ENCODE assay signal across 1 cellular context in the genomic region with DNA sequence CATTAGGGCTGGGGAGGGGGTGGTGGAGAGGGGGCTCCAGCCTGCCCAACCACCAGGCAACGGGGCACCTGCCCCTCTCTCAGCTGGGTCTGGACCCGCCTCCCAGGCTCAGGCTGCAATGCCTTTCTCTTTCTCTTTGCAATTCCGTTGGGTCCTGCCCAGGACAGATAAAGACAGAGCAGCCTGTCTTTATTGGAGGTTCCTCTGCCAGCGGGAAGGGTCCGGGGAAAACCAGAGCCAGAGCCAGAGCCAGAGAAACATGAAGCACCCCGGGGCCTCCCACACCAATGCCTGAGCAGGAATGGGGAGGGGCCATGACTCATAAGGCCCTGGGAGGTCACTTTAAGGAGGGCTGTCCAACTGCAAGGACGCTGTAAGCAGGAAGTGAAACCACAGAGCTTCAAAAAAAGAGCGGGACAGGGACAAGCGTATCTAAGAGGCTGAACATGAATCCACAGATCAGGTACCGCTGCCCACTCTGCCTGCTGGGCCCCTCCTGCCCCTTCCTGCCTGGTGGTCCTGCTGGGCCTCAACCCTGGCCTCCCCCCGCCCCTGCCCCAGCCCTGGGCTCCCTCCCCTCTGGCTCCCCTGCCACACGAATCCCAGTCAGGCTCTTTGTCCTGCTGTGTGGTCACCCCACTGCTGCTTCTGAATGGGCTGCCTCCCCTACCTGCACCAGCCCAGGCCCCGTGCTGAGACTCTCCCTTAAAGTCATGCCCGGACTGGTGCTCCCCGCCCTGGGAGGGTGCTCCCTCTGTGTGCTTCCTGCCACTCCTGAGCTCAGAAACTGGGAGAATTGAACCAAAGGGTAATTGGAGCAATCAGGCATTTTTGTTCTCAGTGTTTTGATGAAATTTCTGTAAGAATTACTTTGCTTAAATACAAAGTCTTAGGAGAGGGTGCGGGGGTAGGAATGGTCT.
A peak's percentile ranks its signal among the peaks of the same experiment; 100 is the strongest.
TF ChIP-seq lines count a peak whose summit lies in the region.

A gene (plus strand): TSS at position 340 of the 920 bp plus-strand sequence. CDS start 107 bp downstream, at position 447.

TF ChIP-seq in HEK293, 187 proteins besides CTCF, POLR2A, EP300 and RAD21 (continued from another document and continues in another):
- TF ChIP-seq, protein P1, sequence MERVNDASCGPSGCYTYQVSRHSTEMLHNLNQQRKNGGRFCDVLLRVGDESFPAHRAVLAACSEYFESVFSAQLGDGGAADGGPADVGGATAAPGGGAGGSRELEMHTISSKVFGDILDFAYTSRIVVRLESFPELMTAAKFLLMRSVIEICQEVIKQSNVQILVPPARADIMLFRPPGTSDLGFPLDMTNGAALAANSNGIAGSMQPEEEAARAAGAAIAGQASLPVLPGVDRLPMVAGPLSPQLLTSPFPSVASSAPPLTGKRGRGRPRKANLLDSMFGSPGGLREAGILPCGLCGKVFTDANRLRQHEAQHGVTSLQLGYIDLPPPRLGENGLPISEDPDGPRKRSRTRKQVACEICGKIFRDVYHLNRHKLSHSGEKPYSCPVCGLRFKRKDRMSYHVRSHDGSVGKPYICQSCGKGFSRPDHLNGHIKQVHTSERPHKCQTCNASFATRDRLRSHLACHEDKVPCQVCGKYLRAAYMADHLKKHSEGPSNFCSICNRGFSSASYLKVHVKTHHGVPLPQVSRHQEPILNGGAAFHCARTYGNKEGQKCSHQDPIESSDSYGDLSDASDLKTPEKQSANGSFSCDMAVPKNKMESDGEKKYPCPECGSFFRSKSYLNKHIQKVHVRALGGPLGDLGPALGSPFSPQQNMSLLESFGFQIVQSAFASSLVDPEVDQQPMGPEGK (tag by site-specific recombination; IDR thresholded peaks at IDR 0.05): peak; percentile 69; the same call in 1 of the 2 replicates
- no peak for TF ChIP-seq ZNF843 (tag by site-specific recombination; IDR thresholded peaks at IDR 0.05)
- no peak for TF ChIP-seq ZNF37A (tag by site-specific recombination; IDR thresholded peaks at IDR 0.05)
- TF ChIP-seq KLF8 (tag by site-specific recombination; IDR thresholded peaks at IDR 0.05): peak; percentile 61; the same call in 1 of the 2 replicates
- TF ChIP-seq ZNF837 (tag by site-specific recombination; IDR thresholded peaks at IDR 0.05): no peak
- TF ChIP-seq ZNF184 (tag by site-specific recombination; IDR thresholded peaks at IDR 0.05): no peak
- no peak for TF ChIP-seq OSR2 (tag by site-specific recombination; IDR thresholded peaks at IDR 0.05)
- TF ChIP-seq, protein P2, sequence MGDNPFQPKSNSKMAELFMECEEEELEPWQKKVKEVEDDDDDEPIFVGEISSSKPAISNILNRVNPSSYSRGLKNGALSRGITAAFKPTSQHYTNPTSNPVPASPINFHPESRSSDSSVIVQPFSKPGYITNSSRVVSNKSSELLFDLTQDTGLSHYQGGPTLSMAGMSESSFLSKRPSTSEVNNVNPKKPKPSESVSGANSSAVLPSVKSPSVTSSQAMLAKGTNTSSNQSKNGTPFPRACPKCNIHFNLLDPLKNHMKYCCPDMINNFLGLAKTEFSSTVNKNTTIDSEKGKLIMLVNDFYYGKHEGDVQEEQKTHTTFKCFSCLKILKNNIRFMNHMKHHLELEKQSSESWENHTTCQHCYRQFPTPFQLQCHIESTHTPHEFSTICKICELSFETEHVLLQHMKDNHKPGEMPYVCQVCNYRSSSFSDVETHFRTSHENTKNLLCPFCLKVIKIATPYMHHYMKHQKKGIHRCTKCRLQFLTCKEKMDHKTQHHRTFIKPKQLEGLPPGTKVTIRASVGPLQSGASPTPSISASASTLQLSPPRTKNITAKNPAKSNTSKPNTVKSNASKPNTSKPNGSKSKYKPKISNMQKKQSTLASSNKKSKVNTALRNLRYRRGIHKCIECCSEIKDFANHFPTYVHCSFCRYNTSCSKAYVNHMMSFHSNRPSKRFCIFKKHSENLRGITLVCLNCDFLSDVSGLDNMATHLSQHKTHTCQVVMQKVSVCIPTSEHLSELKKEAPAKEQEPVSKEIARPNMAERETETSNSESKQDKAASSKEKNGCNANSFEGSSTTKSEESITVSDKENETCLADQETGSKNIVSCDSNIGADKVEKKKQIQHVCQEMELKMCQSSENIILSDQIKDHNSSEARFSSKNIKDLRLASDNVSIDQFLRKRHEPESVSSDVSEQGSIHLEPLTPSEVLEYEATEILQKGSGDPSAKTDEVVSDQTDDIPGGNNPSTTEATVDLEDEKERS (tag by site-specific recombination; IDR thresholded peaks at IDR 0.05): no peak
- TF ChIP-seq, protein P3, sequence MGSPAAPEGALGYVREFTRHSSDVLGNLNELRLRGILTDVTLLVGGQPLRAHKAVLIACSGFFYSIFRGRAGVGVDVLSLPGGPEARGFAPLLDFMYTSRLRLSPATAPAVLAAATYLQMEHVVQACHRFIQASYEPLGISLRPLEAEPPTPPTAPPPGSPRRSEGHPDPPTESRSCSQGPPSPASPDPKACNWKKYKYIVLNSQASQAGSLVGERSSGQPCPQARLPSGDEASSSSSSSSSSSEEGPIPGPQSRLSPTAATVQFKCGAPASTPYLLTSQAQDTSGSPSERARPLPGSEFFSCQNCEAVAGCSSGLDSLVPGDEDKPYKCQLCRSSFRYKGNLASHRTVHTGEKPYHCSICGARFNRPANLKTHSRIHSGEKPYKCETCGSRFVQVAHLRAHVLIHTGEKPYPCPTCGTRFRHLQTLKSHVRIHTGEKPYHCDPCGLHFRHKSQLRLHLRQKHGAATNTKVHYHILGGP (tag by site-specific recombination; IDR thresholded peaks at IDR 0.05): no peak
- peak; percentile 24; the same call in 1 of the 2 replicates for TF ChIP-seq SP3 (tag by site-specific recombination; IDR thresholded peaks at IDR 0.05)
- no peak for TF ChIP-seq ZNF664 (tag by site-specific recombination; IDR thresholded peaks at IDR 0.05)
- TF ChIP-seq SP7 (tag by site-specific recombination; IDR thresholded peaks at IDR 0.05): peak; percentile 54; the same call in 1 of the 2 replicates
- TF ChIP-seq ZNF596 (tag by site-specific recombination; IDR thresholded peaks at IDR 0.05): no peak
- TF ChIP-seq ZNF211 (tag by site-specific recombination; IDR thresholded peaks at IDR 0.05; ENCODE audit: low read depth): no peak
- TF ChIP-seq, protein P4, sequence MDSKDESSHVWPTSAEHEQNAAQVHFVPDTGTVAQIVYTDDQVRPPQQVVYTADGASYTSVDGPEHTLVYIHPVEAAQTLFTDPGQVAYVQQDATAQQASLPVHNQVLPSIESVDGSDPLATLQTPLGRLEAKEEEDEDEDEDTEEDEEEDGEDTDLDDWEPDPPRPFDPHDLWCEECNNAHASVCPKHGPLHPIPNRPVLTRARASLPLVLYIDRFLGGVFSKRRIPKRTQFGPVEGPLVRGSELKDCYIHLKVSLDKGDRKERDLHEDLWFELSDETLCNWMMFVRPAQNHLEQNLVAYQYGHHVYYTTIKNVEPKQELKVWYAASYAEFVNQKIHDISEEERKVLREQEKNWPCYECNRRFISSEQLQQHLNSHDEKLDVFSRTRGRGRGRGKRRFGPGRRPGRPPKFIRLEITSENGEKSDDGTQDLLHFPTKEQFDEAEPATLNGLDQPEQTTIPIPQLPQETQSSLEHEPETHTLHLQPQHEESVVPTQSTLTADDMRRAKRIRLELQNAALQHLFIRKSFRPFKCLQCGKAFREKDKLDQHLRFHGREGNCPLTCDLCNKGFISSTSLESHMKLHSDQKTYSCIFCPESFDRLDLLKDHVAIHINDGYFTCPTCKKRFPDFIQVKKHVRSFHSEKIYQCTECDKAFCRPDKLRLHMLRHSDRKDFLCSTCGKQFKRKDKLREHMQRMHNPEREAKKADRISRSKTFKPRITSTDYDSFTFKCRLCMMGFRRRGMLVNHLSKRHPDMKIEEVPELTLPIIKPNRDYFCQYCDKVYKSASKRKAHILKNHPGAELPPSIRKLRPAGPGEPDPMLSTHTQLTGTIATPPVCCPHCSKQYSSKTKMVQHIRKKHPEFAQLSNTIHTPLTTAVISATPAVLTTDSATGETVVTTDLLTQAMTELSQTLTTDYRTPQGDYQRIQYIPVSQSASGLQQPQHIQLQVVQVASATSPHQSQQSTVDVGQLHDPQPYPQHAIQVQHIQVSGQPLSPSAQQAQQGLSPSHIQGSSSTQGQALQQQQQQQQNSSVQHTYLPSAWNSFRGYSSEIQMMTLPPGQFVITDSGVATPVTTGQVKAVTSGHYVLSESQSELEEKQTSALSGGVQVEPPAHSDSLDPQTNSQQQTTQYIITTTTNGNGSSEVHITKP (tag by site-specific recombination; IDR thresholded peaks at IDR 0.05): peak; percentile 50; the same call in 1 of the 2 replicates
- TF ChIP-seq, protein P5, sequence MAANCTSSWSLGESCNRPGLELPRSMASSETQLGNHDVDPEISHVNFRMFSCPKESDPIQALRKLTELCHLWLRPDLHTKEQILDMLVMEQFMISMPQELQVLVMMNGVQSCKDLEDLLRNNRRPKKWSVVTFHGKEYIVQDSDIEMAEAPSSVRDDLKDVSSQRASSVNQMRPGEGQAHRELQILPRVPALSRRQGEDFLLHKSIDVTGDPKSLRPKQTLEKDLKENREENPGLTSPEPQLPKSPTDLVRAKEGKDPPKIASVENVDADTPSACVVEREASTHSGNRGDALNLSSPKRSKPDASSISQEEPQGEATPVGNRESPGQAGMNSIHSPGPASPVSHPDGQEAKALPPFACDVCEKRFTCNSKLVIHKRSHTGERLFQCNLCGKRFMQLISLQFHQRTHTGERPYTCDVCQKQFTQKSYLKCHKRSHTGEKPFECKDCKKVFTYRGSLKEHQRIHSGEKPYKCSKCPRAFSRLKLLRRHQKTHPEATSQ (tag by site-specific recombination; IDR thresholded peaks at IDR 0.05): no peak
- TF ChIP-seq ZNF202 (tag by site-specific recombination; IDR thresholded peaks at IDR 0.05; ENCODE audit: borderline replicate concordance): no peak
- peak; percentile 97 for TF ChIP-seq GLIS1 (tag by site-specific recombination; IDR thresholded peaks at IDR 0.05)
- TF ChIP-seq ZNF629 (tag by site-specific recombination; IDR thresholded peaks at IDR 0.05): 0 out of 2 replicates have a peak, but pooled peaks have one; percentile 15
- TF ChIP-seq TRIM28 (IDR thresholded peaks at IDR 0.05; ENCODE audit: borderline replicate concordance, low read length): peak; percentile 63; the same call in 1 of the 2 replicates
- TF ChIP-seq, protein P6, sequence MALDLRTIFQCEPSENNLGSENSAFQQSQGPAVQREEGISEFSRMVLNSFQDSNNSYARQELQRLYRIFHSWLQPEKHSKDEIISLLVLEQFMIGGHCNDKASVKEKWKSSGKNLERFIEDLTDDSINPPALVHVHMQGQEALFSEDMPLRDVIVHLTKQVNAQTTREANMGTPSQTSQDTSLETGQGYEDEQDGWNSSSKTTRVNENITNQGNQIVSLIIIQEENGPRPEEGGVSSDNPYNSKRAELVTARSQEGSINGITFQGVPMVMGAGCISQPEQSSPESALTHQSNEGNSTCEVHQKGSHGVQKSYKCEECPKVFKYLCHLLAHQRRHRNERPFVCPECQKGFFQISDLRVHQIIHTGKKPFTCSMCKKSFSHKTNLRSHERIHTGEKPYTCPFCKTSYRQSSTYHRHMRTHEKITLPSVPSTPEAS (tag by site-specific recombination; IDR thresholded peaks at IDR 0.05): no peak
- 0 out of 2 replicates have a peak, but pooled peaks have one; percentile 47 for TF ChIP-seq WT1 (tag by site-specific recombination; IDR thresholded peaks at IDR 0.05)
- no peak for TF ChIP-seq ZBTB20 (tag by site-specific recombination; IDR thresholded peaks at IDR 0.05)
- peak; percentile 88 for TF ChIP-seq ZIC2 (tag by site-specific recombination; IDR thresholded peaks at IDR 0.05)
- 0 out of 2 replicates have a peak, but pooled peaks have one; percentile 38 for TF ChIP-seq BCL11A (tag by site-specific recombination; IDR thresholded peaks at IDR 0.05; ENCODE audit: low read depth)
- TF ChIP-seq ZFP41 (tag by site-specific recombination; IDR thresholded peaks at IDR 0.05; ENCODE audit: borderline replicate concordance): no peak
- peak; percentile 83; the same call in 1 of the 2 replicates for TF ChIP-seq GLIS2 (tag by site-specific recombination; IDR thresholded peaks at IDR 0.05)
- TF ChIP-seq ZNF248 (tag by site-specific recombination; IDR thresholded peaks at IDR 0.05): no peak
- TF ChIP-seq, protein P7, sequence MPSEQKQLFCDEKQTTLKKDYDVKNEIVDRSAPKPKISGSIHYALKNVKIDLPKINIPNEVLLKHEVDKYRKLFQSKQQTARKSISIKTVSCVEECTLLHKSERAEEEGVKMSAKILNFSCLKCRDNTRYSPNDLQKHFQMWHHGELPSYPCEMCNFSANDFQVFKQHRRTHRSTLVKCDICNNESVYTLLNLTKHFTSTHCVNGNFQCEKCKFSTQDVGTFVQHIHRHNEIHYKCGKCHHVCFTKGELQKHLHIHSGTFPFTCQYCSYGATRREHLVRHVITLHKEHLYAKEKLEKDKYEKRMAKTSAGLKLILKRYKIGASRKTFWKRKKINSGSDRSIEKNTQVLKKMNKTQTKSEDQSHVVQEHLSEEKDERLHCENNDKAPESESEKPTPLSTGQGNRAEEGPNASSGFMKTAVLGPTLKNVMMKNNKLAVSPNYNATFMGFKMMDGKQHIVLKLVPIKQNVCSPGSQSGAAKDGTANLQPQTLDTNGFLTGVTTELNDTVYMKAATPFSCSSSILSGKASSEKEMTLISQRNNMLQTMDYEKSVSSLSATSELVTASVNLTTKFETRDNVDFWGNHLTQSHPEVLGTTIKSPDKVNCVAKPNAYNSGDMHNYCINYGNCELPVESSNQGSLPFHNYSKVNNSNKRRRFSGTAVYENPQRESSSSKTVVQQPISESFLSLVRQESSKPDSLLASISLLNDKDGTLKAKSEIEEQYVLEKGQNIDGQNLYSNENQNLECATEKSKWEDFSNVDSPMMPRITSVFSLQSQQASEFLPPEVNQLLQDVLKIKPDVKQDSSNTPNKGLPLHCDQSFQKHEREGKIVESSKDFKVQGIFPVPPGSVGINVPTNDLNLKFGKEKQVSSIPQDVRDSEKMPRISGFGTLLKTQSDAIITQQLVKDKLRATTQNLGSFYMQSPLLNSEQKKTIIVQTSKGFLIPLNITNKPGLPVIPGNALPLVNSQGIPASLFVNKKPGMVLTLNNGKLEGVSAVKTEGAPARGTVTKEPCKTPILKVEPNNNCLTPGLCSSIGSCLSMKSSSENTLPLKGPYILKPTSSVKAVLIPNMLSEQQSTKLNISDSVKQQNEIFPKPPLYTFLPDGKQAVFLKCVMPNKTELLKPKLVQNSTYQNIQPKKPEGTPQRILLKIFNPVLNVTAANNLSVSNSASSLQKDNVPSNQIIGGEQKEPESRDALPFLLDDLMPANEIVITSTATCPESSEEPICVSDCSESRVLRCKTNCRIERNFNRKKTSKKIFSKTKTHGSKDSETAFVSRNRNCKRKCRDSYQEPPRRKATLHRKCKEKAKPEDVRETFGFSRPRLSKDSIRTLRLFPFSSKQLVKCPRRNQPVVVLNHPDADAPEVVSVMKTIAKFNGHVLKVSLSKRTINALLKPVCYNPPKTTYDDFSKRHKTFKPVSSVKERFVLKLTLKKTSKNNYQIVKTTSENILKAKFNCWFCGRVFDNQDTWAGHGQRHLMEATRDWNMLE (tag by site-specific recombination; conservative IDR thresholded peaks at IDR 0.05; ENCODE audit: low read depth): 0 out of 2 replicates have a peak, but pooled peaks have one; percentile 26
- no peak for TF ChIP-seq ZNF324 (tag by site-specific recombination; IDR thresholded peaks at IDR 0.05)
- TF ChIP-seq ZNF335 (tag by site-specific recombination; conservative IDR thresholded peaks at IDR 0.05): peak; percentile 84
- TF ChIP-seq ZNF558 (tag by site-specific recombination; IDR thresholded peaks at IDR 0.05): no peak
- 0 out of 2 replicates have a peak, but pooled peaks have one; percentile 7 for TF ChIP-seq ZNF501 (tag by site-specific recombination; IDR thresholded peaks at IDR 0.05)
- peak; percentile 17; the same call in 1 of the 2 replicates for TF ChIP-seq ZFHX2 (tag by site-specific recombination; conservative IDR thresholded peaks at IDR 0.05)
